18 cellular contexts compared by ENCODE assay signal in the genomic region with DNA sequence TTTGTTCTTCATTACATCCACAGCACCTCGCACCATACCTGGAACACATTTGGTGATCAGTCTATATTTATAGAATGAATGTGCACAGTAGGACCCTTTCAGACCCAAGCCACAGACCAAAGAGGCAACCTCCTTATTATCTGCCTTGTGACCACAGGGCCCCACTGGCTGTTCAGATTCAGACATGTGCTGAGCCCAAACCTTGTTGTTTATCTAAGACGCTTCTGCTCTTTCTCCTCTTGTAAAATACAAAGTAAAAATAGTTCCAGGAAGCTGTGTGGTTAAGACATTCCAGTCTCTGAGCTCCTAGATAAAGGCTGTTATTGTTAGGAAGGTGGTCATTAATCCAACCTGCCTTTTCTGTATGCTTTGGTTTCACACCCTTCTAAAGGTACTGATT. TPM values are rescaled to one million over a fixed set of nuclear protein-coding genes. Genes with fewer than 3 reads are reported as not detected.
DNase-seq lines count a peak whose midpoint lies in the region; ATAC-seq and TF ChIP-seq lines count a peak whose summit lies in the region.
"Had no signal": no experiment of that assay in that cellular context is flagged by ENCODE, and none has a peak within 500 bp of the region (broad histone marks: within the 10 kb centered on the region; RNA-seq: fewer than 3 reads in every experiment).

No MANE protein-coding gene starts in this region.

- no peak for TF ChIP-seq RAD21 in SK-N-SH (IDR thresholded peaks at IDR 0.05; ENCODE audit: low read length)

- H3K9me3 ChIP-seq in SK-N-SH (no peaks in the 10 kb centered on the region), smooth muscle cell (replicated peaks; ENCODE audit: low read depth) (no peaks in the 10 kb centered on the region), MG63 (no peaks in the 10 kb centered on the region)
- H3K9me3 ChIP-seq: left ventricle myocardium inferior had no signal

- POLR2A ChIA-PET in SK-N-SH (lab: Yijun Ruan, JAX): no interaction called here

- H3K4me2 ChIP-seq in SK-N-SH (peak overlapping the region; percentile 20), smooth muscle cell (peak overlapping the region; percentile 40)

- no peaks in the 10 kb centered on the region for H3K36me3 ChIP-seq in SK-N-SH (replicated peaks in 1 of 2; ENCODE audit: control insufficient read depth in 1 of 2, insufficient read depth in 2 of 2, low read length in 1 of 2)
- no peaks in the 10 kb centered on the region for H3K36me3 ChIP-seq in smooth muscle cell (ENCODE audit: low read depth)
- H3K36me3 ChIP-seq in MG63: no peaks in the 10 kb centered on the region
- H3K36me3 ChIP-seq: left ventricle myocardium inferior had no signal

- no peaks in the 10 kb centered on the region for H3K9me2 ChIP-seq in SK-N-SH

- DNase-seq in SK-N-SH (no peak), RPMI8226 (peak; percentile 9), fibroblast of the aortic adventitia (ENCODE audit: low read depth) (peak; percentile 57), smooth muscle cell (lab: John Stamatoyannopoulos, UW; ENCODE audit: unreplicated experiment) (no peak), MG63 (no peak)
- DNase-seq in activated naive CD4-positive, alpha-beta T cell treated with Interleukin-2 at 50 U/mL for 16 hours: no peak
- DNase-seq: activated CD4-positive, alpha-beta memory T cell treated with anti-CD3 and anti-CD28 coated beads for 36 hours; activated T-cell treated with anti-CD3 and anti-CD28 coated beads, Interleukin-2, amount 50 U/mL, for 48 hours; DMS79 treated with DMSO at 0.1 percent for 48 hours; foreskin melanocyte; left ventricle myocardium inferior; NCI-H187; NCI-H446 treated with DMSO at 0.1 percent for 48 hours; stimulated activated naive CD4-positive, alpha-beta T cell treated with Interleukin-2 at 50 U/mL for 16 hours had no signal

- H3F3A ChIP-seq in SK-N-SH (replicated peaks; ENCODE audit: insufficient read depth) (peaks cover 9% of the 10 kb centered on the region), smooth muscle cell (ENCODE audit: low read depth) (peaks cover 6% of the 10 kb centered on the region)

- H3K27ac ChIP-seq in SK-N-SH (ENCODE audit: low read depth in 2 of 2, low read length in 1 of 2): no peak overlapping the region
- H3K27ac ChIP-seq in smooth muscle cell (ENCODE audit: low read depth): no peak overlapping the region
- H3K27ac ChIP-seq: left ventricle myocardium inferior, parathyroid adenoma, SK-N-MC had no signal

- H3K4me3 ChIP-seq in SK-N-SH (ENCODE audit: low read depth in 2 of 2, low read length in 1 of 2) (no peak overlapping the region), fibroblast of the aortic adventitia (ENCODE audit: low read depth, low read length) (no peak overlapping the region), smooth muscle cell (no peak overlapping the region), MG63 (no peak overlapping the region)
- H3K4me3 ChIP-seq: left ventricle myocardium inferior, SK-N-MC had no signal

- H4K20me1 ChIP-seq in SK-N-SH (ENCODE audit: insufficient read depth) (no peaks in the 10 kb centered on the region), smooth muscle cell (ENCODE audit: low read depth) (no peaks in the 10 kb centered on the region)

- H3K4me1 ChIP-seq in SK-N-SH (ENCODE audit: control insufficient read depth in 1 of 2, insufficient read depth in 2 of 2, low read depth in 1 of 2, low read length in 1 of 2): peaks cover 15 to 17% of the 10 kb centered on the region in 2 experiments; a peak in 3 of 4 replicates
- peaks cover 7% of the 10 kb centered on the region for H3K4me1 ChIP-seq in smooth muscle cell (ENCODE audit: low read depth)
- H3K4me1 ChIP-seq: parathyroid adenoma had no signal

- H3K27me3 ChIP-seq in SK-N-SH (ENCODE audit: insufficient read depth) (no peaks in the 10 kb centered on the region), smooth muscle cell (ENCODE audit: low read depth) (no peaks in the 10 kb centered on the region), MG63 (no peaks in the 10 kb centered on the region)

- no peak for TF ChIP-seq EP300 in SK-N-SH (IDR thresholded peaks at IDR 0.05; ENCODE audit: borderline replicate concordance in 1 of 2, low read depth in 1 of 2, low read length in 1 of 2)

- ATAC-seq in SK-N-SH treated with all-trans-retinoic acid at 6 μM for 48 hours (no peak), GM21717 (IDR thresholded peaks at IDR 0.05; ENCODE audit: unreplicated experiment) (no peak)

- no peaks in the 10 kb centered on the region; the same call in 1 of the 2 replicates for H3K79me2 ChIP-seq in SK-N-SH (ENCODE audit: insufficient read depth)
- no peaks in the 10 kb centered on the region for H3K79me2 ChIP-seq in smooth muscle cell (ENCODE audit: low read depth)
- H3K79me2 ChIP-seq: parathyroid adenoma had no signal

- H2AFZ ChIP-seq in SK-N-SH (ENCODE audit: low read depth): no peak overlapping the region
- no peak overlapping the region for H2AFZ ChIP-seq in smooth muscle cell (ENCODE audit: low read depth)
- H2AFZ ChIP-seq: parathyroid adenoma had no signal

- TF ChIP-seq CTCF in SK-N-SH (IDR thresholded peaks at IDR 0.05) (no peak), fibroblast of the aortic adventitia (IDR thresholded peaks at IDR 0.05; ENCODE audit: insufficient read depth, low read length) (no peak), smooth muscle cell (IDR thresholded peaks at IDR 0.05; ENCODE audit: borderline replicate concordance, insufficient read depth, poor library complexity, severe bottlenecking) (no peak)

- CTCF ChIA-PET in SK-N-SH (lab: Yijun Ruan, JAX): no interaction called here

- WGBS in SK-N-SH (ENCODE audit: low lambda C conversion rate): 80% methylated on average over 2 of the region's 2 CpGs
- 44% methylated on average over 2 of the region's 2 CpGs for WGBS in smooth muscle cell (ENCODE audit: low lambda C conversion rate)

- no peak overlapping the region for H3K9ac ChIP-seq in SK-N-SH
- no peak overlapping the region for H3K9ac ChIP-seq in smooth muscle cell (ENCODE audit: low read depth)
- H3K9ac ChIP-seq: parathyroid adenoma had no signal

TF ChIP-seq in SK-N-SH, 30 proteins besides CTCF, POLR2A, EP300 and RAD21 (continues in another document):
- TF ChIP-seq RFX5 (IDR thresholded peaks at IDR 0.05; ENCODE audit: low read length) (no peak), FOXM1 (IDR thresholded peaks at IDR 0.05; ENCODE audit: low read depth) (no peak), NFIC (IDR thresholded peaks at IDR 0.05; ENCODE audit: borderline replicate concordance) (no peak), SIN3A (IDR thresholded peaks at IDR 0.05; ENCODE audit: borderline replicate concordance, low read depth, low read length) (no peak), GATA2 (CRISPR knock-in tag; IDR thresholded peaks at IDR 0.05) (no peak), ELF1 (IDR thresholded peaks at IDR 0.05) (no peak), YY1 (IDR thresholded peaks at IDR 0.05; ENCODE audit: low read depth) (no peak)
- TF ChIP-seq, protein P1, sequence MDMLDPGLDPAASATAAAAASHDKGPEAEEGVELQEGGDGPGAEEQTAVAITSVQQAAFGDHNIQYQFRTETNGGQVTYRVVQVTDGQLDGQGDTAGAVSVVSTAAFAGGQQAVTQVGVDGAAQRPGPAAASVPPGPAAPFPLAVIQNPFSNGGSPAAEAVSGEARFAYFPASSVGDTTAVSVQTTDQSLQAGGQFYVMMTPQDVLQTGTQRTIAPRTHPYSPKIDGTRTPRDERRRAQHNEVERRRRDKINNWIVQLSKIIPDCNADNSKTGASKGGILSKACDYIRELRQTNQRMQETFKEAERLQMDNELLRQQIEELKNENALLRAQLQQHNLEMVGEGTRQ (IDR thresholded peaks at IDR 0.05; ENCODE audit: borderline replicate concordance, low read depth, low read length): no peak

TF ChIP-seq in SK-N-SH treated with all-trans-retinoic acid at 6 μM for 48 hours, 23 proteins besides CTCF, POLR2A, EP300 and RAD21 (continues in another document):
- TF ChIP-seq, protein P2, sequence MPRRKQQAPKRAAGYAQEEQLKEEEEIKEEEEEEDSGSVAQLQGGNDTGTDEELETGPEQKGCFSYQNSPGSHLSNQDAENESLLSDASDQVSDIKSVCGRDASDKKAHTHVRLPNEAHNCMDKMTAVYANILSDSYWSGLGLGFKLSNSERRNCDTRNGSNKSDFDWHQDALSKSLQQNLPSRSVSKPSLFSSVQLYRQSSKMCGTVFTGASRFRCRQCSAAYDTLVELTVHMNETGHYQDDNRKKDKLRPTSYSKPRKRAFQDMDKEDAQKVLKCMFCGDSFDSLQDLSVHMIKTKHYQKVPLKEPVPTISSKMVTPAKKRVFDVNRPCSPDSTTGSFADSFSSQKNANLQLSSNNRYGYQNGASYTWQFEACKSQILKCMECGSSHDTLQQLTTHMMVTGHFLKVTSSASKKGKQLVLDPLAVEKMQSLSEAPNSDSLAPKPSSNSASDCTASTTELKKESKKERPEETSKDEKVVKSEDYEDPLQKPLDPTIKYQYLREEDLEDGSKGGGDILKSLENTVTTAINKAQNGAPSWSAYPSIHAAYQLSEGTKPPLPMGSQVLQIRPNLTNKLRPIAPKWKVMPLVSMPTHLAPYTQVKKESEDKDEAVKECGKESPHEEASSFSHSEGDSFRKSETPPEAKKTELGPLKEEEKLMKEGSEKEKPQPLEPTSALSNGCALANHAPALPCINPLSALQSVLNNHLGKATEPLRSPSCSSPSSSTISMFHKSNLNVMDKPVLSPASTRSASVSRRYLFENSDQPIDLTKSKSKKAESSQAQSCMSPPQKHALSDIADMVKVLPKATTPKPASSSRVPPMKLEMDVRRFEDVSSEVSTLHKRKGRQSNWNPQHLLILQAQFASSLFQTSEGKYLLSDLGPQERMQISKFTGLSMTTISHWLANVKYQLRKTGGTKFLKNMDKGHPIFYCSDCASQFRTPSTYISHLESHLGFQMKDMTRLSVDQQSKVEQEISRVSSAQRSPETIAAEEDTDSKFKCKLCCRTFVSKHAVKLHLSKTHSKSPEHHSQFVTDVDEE (CRISPR knock-in tag; IDR thresholded peaks at IDR 0.05): no peak
- no peak for TF ChIP-seq SNAI2 (CRISPR knock-in tag; IDR thresholded peaks at IDR 0.05)
- no peak for TF ChIP-seq GLIS3 (CRISPR knock-in tag; IDR thresholded peaks at IDR 0.05)
- TF ChIP-seq ISL1 (CRISPR knock-in tag; IDR thresholded peaks at IDR 0.05): no peak
- no peak for TF ChIP-seq RARB (CRISPR knock-in tag; IDR thresholded peaks at IDR 0.05)

RNA-seq across cellular contexts. Expression of a gene that starts 3.6 kb away (rescaled TPM):
- polyA plus RNA-seq in SK-N-SH (2012; rRNA removed) (38.5 and 41.7 TPM in 2 replicates), smooth muscle cell (24.0 and 26.2 TPM in 2 replicates)
- 25.7 and 30.3 TPM in 2 replicates for polyA plus RNA-seq in SK-N-SH (2012; cell fraction: cytosol; rRNA removed)
- 85.8 and 122 TPM in 2 replicates for polyA plus RNA-seq in SK-N-SH (2012; cell fraction: nucleus; rRNA removed)
- total RNA-seq in fibroblast of the aortic adventitia (ENCODE audit: low replicate concordance) (9.8 and 12.1 TPM in 2 replicates), smooth muscle cell (33.0 and 46.4 TPM in 2 replicates)
- total RNA-seq in MG63 (2014; rRNA removed; shearing (Covaris generic); ENCODE audit: low replicate concordance): 11.5 and 13.4 TPM in 2 replicates

Comparison
In these comparisons a context has a peak if more than half of its experiments do, and no peak if none do; other contexts are left out.
1. DNase-seq: peak in RPMI8226 (single experiment) and fibroblast of the aortic adventitia (single experiment); none in SK-N-SH (single experiment), smooth muscle cell (single experiment), MG63 (single experiment) and activated naive CD4-positive, alpha-beta T cell treated with Interleukin-2 at 50 U/mL for 16 hours (single experiment).